Comparison of ENCODE assay signal across 9 cellular contexts in the genomic region with DNA sequence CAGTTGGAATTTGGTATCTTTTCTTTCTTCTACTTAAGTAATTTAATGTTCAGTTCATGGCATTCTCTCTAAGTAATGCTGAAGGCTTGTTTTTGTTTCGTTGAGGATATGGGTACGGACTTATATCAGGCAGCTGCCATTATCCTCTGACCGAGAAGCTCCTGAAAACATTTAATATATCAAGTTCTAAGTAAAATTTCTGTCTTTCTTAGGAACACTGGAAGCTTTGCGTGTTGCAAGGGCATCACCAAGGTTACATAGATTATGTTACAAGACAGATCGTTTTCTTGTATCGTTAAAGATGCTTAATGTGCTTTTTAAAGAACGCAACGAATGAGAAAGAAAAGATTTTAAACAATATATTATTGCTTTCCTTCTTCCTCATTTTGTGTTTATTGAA. TPM values are rescaled to one million over a fixed set of nuclear protein-coding genes. Genes with fewer than 3 reads are reported as not detected.
DNase-seq lines count a peak whose midpoint lies in the region; ATAC-seq, FAIRE-seq and TF ChIP-seq lines count a peak whose summit lies in the region.
"Had no signal": no experiment of that assay in that cellular context is flagged by ENCODE, and none has a peak within 500 bp of the region (broad histone marks: within the 10 kb centered on the region; RNA-seq: fewer than 3 reads in every experiment).

No MANE protein-coding gene starts in this region.

- peaks cover 12% of the 10 kb centered on the region for H3K4me1 ChIP-seq in keratinocyte (ENCODE audit: control insufficient read depth, extremely low read depth, insufficient read depth, low read length)
- H3K4me1 ChIP-seq in thoracic aorta (ENCODE audit: control insufficient read depth in 1 of 2, low read depth in 2 of 2): peaks cover 15 to 35% of the 10 kb centered on the region in 2 donors

- H3K36me3 ChIP-seq in keratinocyte (ENCODE audit: control insufficient read depth in 2 of 2, extremely low read depth in 1 of 2, insufficient read depth in 2 of 2, low read length in 2 of 2): no peaks in the 10 kb centered on the region
- no peaks in the 10 kb centered on the region for H3K36me3 ChIP-seq in thoracic aorta

- H3K9me1 ChIP-seq in keratinocyte (ENCODE audit: control insufficient read depth, extremely low read depth, insufficient read depth, low read length): peaks cover under 1% of the 10 kb centered on the region

- H3K36me3 Mint-ChIP-seq in activated T-cell treated with anti-CD3 and anti-CD28 coated beads, Interleukin-2, amount 50 U/mL, for 72 hours (ENCODE audit: insufficient read depth in 2 of 2): peaks cover 7 to 8% of the 10 kb centered on the region in 2 donors
- peaks cover 2% of the 10 kb centered on the region for H3K36me3 Mint-ChIP-seq in activated CD8-positive, alpha-beta T cell treated with anti-CD3 and anti-CD28 coated beads, Interleukin-2, amount 10 ng/mL, durations not matched to agents 7 days and 5 days (ENCODE audit: low read depth)

- H3K79me2 ChIP-seq in keratinocyte (ENCODE audit: control insufficient read depth, insufficient read depth, low read length): peaks cover 38% of the 10 kb centered on the region

- ATAC-seq in activated T-cell treated with anti-CD3 and anti-CD28 coated beads, Interleukin-2, amount 50 U/mL, for 72 hours (replicated peaks in 1 of 2): no peak
- ATAC-seq in activated CD8-positive, alpha-beta T cell treated with anti-CD3 and anti-CD28 coated beads, Interleukin-2, amount 10 ng/mL, durations not matched to agents 7 days and 5 days: no peak
- ATAC-seq in thoracic aorta (ENCODE audit: insufficient number of reproducible peaks, low FRiP score, low read depth): no peak

- H2AFZ ChIP-seq in keratinocyte (ENCODE audit: control insufficient read depth, low read length): no peak overlapping the region

- H3K4me3 ChIP-seq in keratinocyte (ENCODE audit: control insufficient read depth in 2 of 3, extremely low read depth in 1 of 3, insufficient read depth in 2 of 3, low read depth in 1 of 3, low read length in 3 of 3): peak overlapping the region in 1 of 3 experiments; percentile 69
- H3K4me3 ChIP-seq in thoracic aorta: peak overlapping the region; percentile 100

- DNase-seq in activated T-cell treated with anti-CD3 and anti-CD28 coated beads, Interleukin-2, amount 50 U/mL, for 72 hours: no peak
- no peak for DNase-seq in activated T-cell treated with anti-CD3 and anti-CD28 coated beads, Interleukin-2, amount 50 U/mL, for 48 hours
- no peak for DNase-seq in activated CD8-positive, alpha-beta T cell treated with anti-CD3 and anti-CD28 coated beads, Interleukin-2, amount 10 ng/mL, durations not matched to agents 7 days and 5 days
- DNase-seq in keratinocyte (ENCODE audit: low read depth, low spot score): no peak
- no peak for DNase-seq in thoracic aorta (ENCODE audit: low spot score)
- no peak for DNase-seq in NCI-H2081 (lab: John Stamatoyannopoulos, UW)
- no peak for DNase-seq in DMS 273 treated with DMSO at 0.1 percent for 48 hours (lab: John Stamatoyannopoulos, UW)
- no peak for DNase-seq in A172 (ENCODE audit: low spot score)

- H3K27me3 Mint-ChIP-seq in activated T-cell treated with anti-CD3 and anti-CD28 coated beads, Interleukin-2, amount 50 U/mL, for 72 hours (ENCODE audit: low read depth): peaks cover 9% of the 10 kb centered on the region
- H3K27me3 Mint-ChIP-seq in activated CD8-positive, alpha-beta T cell treated with anti-CD3 and anti-CD28 coated beads, Interleukin-2, amount 10 ng/mL, durations not matched to agents 7 days and 5 days (ENCODE audit: low read depth): peaks cover 10% of the 10 kb centered on the region

- H3K4me2 ChIP-seq in keratinocyte (ENCODE audit: control insufficient read depth, extremely low read depth, insufficient read depth, low read depth, low read length): peak overlapping the region; percentile 84

- peaks cover 5 to 8% of the 10 kb centered on the region in 2 donors for H3K9me3 Mint-ChIP-seq in activated T-cell treated with anti-CD3 and anti-CD28 coated beads, Interleukin-2, amount 50 U/mL, for 72 hours
- peaks cover 12% of the 10 kb centered on the region for H3K9me3 Mint-ChIP-seq in activated CD8-positive, alpha-beta T cell treated with anti-CD3 and anti-CD28 coated beads, Interleukin-2, amount 10 ng/mL, durations not matched to agents 7 days and 5 days (ENCODE audit: insufficient read depth)

- no peak overlapping the region for H3K9ac ChIP-seq in keratinocyte (ENCODE audit: control insufficient read depth, extremely low read depth, insufficient read depth, low read length)

- no peak for FAIRE-seq in keratinocyte (lab: Jason Lieb, UNC)
- FAIRE-seq: G401.6 had no signal

- CTCF ChIA-PET in activated CD8-positive, alpha-beta T cell treated with anti-CD3 and anti-CD28 coated beads, Interleukin-2, amount 10 ng/mL, durations not matched to agents 7 days and 5 days (lab: Charles Lee): interaction anchor here (0.6 kb wide), 1 partner anchor 44 kb away, joined by 3 read pairs; no protein-coding TSS in a partner anchor

- H3K4me3 Mint-ChIP-seq in activated T-cell treated with anti-CD3 and anti-CD28 coated beads, Interleukin-2, amount 50 U/mL, for 72 hours: peak overlapping the region; percentile 84 to 89
- peak overlapping the region; percentile 83 for H3K4me3 Mint-ChIP-seq in activated CD8-positive, alpha-beta T cell treated with anti-CD3 and anti-CD28 coated beads, Interleukin-2, amount 10 ng/mL, durations not matched to agents 7 days and 5 days

- H3K27me3 ChIP-seq in keratinocyte (ENCODE audit: control insufficient read depth, extremely low read depth, insufficient read depth, low read length): no peaks in the 10 kb centered on the region
- no peaks in the 10 kb centered on the region for H3K27me3 ChIP-seq in thoracic aorta (replicated peaks; ENCODE audit: insufficient read depth)

- dilution Hi-C loops in keratinocyte (cut with MboI; ENCODE audit: extremely low pct_ligation_motif_present, low sequenced_read_pairs): no loop called here

- no peak overlapping the region for H3K27ac ChIP-seq in keratinocyte (ENCODE audit: control insufficient read depth, insufficient read depth, low read length)
- peak overlapping the region; percentile 71 to 80 for H3K27ac ChIP-seq in thoracic aorta

- H4K20me1 ChIP-seq in keratinocyte (ENCODE audit: control insufficient read depth, extremely low read depth, insufficient read depth, low read length): no peaks in the 10 kb centered on the region

- peaks cover 45% of the 10 kb centered on the region for H3K4me1 Mint-ChIP-seq in activated T-cell treated with anti-CD3 and anti-CD28 coated beads, Interleukin-2, amount 50 U/mL, for 72 hours (ENCODE audit: low read depth)
- peaks cover 32% of the 10 kb centered on the region for H3K4me1 Mint-ChIP-seq in activated CD8-positive, alpha-beta T cell treated with anti-CD3 and anti-CD28 coated beads, Interleukin-2, amount 10 ng/mL, durations not matched to agents 7 days and 5 days (ENCODE audit: low read depth)

- no peak for TF ChIP-seq CTCF in keratinocyte (optimal IDR thresholded peaks at IDR 0.05 in 1 of 3, IDR thresholded peaks at IDR 0.05 in 1 of 3, conservative IDR thresholded peaks at IDR 0.05 in 1 of 3; ENCODE audit: extremely low read depth in 1 of 3, insufficient read depth in 2 of 3, low read length in 3 of 3)
- no peak for TF ChIP-seq CTCF in thoracic aorta (IDR thresholded peaks at IDR 0.05)

- POLR2A ChIA-PET in activated CD8-positive, alpha-beta T cell treated with anti-CD3 and anti-CD28 coated beads, Interleukin-2, amount 10 ng/mL, durations not matched to agents 7 days and 5 days (lab: Charles Lee): interaction anchor here (0.6 to 1.7 kb wide), 2 partner anchors 54 to 103 kb away, joined by 3 to 4 read pairs; no protein-coding TSS in a partner anchor

- H3K27ac Mint-ChIP-seq in activated T-cell treated with anti-CD3 and anti-CD28 coated beads, Interleukin-2, amount 50 U/mL, for 72 hours: peak overlapping the region; percentile 70
- peak overlapping the region; percentile 87 for H3K27ac Mint-ChIP-seq in activated CD8-positive, alpha-beta T cell treated with anti-CD3 and anti-CD28 coated beads, Interleukin-2, amount 10 ng/mL, durations not matched to agents 7 days and 5 days

- H3K9me3 ChIP-seq in keratinocyte (ENCODE audit: control insufficient read depth, low read depth, low read length) (no peaks in the 10 kb centered on the region), thoracic aorta (no peaks in the 10 kb centered on the region)

RNA-seq across cellular contexts. Expression of gene GALNT2, which starts 1.0 kb away (rescaled TPM):
- 10 to 100 TPM; 50.2 to 67.6 TPM for total RNA-seq in activated T-cell treated with anti-CD3 and anti-CD28 coated beads, Interleukin-2, amount 50 U/mL, for 72 hours
- 10 to 100 TPM; 20.7 to 21.2 TPM for total RNA-seq in activated CD8-positive, alpha-beta T cell treated with anti-CD3 and anti-CD28 coated beads, Interleukin-2, amount 10 ng/mL, durations not matched to agents 7 days and 5 days
- polyA plus RNA-seq in keratinocyte: 58.8 to 106 TPM (median 61.7 TPM) in 3 replicates
- 18.4 TPM for polyA plus RNA-seq in keratinocyte (2011; ENCODE audit: low read depth)
- 34.0 and 45.9 TPM in 2 replicates for polyA plus RNA-seq in keratinocyte (2011; cell fraction: cytosol; rRNA removed)
- 193 and 203 TPM in 2 replicates for polyA plus RNA-seq in keratinocyte (2011; cell fraction: nucleus; rRNA removed)
- polyA plus RNA-seq in keratinocyte (2012; ENCODE audit: low replicate concordance): 36.1 and 114 TPM in 2 replicates
- 68.8 to 84.1 TPM (median 73.4 TPM) in 3 replicates for polyA minus RNA-seq in keratinocyte
- polyA minus RNA-seq in keratinocyte (2011; cell fraction: cytosol; rRNA and poly(A)+ RNA removed): 80.0 TPM
- polyA minus RNA-seq in keratinocyte (2011; cell fraction: nucleus; rRNA and poly(A)+ RNA removed): 166 and 226 TPM in 2 replicates
- 100 to 1,000 TPM; 113 to 148 TPM for total RNA-seq in thoracic aorta
- 79.8 and 84.9 TPM in 2 replicates for total RNA-seq in A172 (2014; rRNA removed; shearing (Covaris generic))
